Comparison of ENCODE assay signal across 8 cellular contexts in genomic region chr11:96464695-96465307, GRCh38.
A peak's percentile ranks its signal among the peaks of the same experiment; 100 is the strongest.
DNase-seq lines count a peak whose midpoint lies in the region; ATAC-seq and TF ChIP-seq lines count a peak whose summit lies in the region.

No MANE protein-coding gene starts in this region.

- H3K36me3 Mint-ChIP-seq in CD4-positive, alpha-beta memory T cell, result no peaks in the 10 kb centered on the region

- POLR2A ChIA-PET in CD4-positive, alpha-beta memory T cell (lab: Charles Lee; ENCODE audit: partially characterized antibody), result no interaction called here

- peak; percentile 75 for TF ChIP-seq CTCF in osteoblast (IDR thresholded peaks at IDR 0.05; ENCODE audit: extremely low read depth, low read depth, low read length)

- ATAC-seq in GM18861 (IDR thresholded peaks at IDR 0.05; ENCODE audit: unreplicated experiment), result peak; percentile 85
- peak; percentile 81 for ATAC-seq in HG03025 (IDR thresholded peaks at IDR 0.05; ENCODE audit: low FRiP score, unreplicated experiment)

- no peak overlapping the region for H3K4me3 ChIP-seq in CD4-positive, alpha-beta memory T cell (ENCODE audit: low read length in 2 of 2)
- H3K4me3 ChIP-seq in osteoblast (ENCODE audit: insufficient read depth, low read length), result no peak overlapping the region

- peak in 4 of 5 donors; percentile 51 to 59 (median 54) for DNase-seq in CD4-positive, alpha-beta memory T cell
- DNase-seq in NCI-H1694 (lab: John Stamatoyannopoulos, UW) (peak; percentile 56), SW 1271 (lab: John Stamatoyannopoulos, UW) (peak; percentile 38 to 97), fibroblast of peridontal ligament (ENCODE audit: extremely low read depth) (peak; percentile 83), osteoblast (ENCODE audit: insufficient read length, low spot score, missing footprints) (peak; percentile 86)
- DNase-seq in activated naive CD4-positive, alpha-beta T cell treated with Interleukin-2 at 50 U/mL for 16 hours, result no peak

- H3K36me3 ChIP-seq in CD4-positive, alpha-beta memory T cell (ENCODE audit: insufficient read depth, low read length), result no peaks in the 10 kb centered on the region
- no peaks in the 10 kb centered on the region for H3K36me3 ChIP-seq in osteoblast (ENCODE audit: insufficient read depth, low read length)

- peaks cover 0 to 7% (median 3%) of the 10 kb centered on the region in 4 donors for H3K4me1 Mint-ChIP-seq in CD4-positive, alpha-beta memory T cell

- peak overlapping the region; percentile 70 for H2AFZ ChIP-seq in osteoblast (ENCODE audit: low read length)

- CTCF ChIA-PET in CD4-positive, alpha-beta memory T cell (lab: Charles Lee; ENCODE audit: partially characterized antibody), result interaction anchor here (0.6 to 4.6 kb wide), 17 partner anchors 8 to 953 kb away, joined by 3 to 43 read pairs (median 4); no protein-coding TSS in a partner anchor

- peak overlapping the region; percentile 69 for H3K4me2 ChIP-seq in osteoblast (ENCODE audit: insufficient read depth, low read length)

- intact Hi-C loops in CD4-positive, alpha-beta memory T cell (cut with micrococcal nuclease), result no loop called here

- H3K4me3 Mint-ChIP-seq in CD4-positive, alpha-beta memory T cell, result peak overlapping the region in 3 of 8 donors; percentile 9 to 73 (median 72)

- H3K27ac ChIP-seq in CD4-positive, alpha-beta memory T cell (ENCODE audit: low read depth, low read length), result no peak overlapping the region
- no peak overlapping the region for H3K27ac ChIP-seq in osteoblast (ENCODE audit: low read depth, low read length)

- H3K9me3 ChIP-seq in CD4-positive, alpha-beta memory T cell (ENCODE audit: control insufficient read depth in 1 of 2, low read length in 2 of 2), result no peaks in the 10 kb centered on the region
- no peaks in the 10 kb centered on the region for H3K9me3 ChIP-seq in osteoblast (ENCODE audit: low read depth, low read length)

- H3K27me3 Mint-ChIP-seq in CD4-positive, alpha-beta memory T cell, result peaks cover 3 to 6% of the 10 kb centered on the region in 2 donors

- H4K20me1 ChIP-seq in osteoblast (ENCODE audit: insufficient read depth, low read length), result no peaks in the 10 kb centered on the region

- no peaks in the 10 kb centered on the region for H3K79me2 ChIP-seq in osteoblast (ENCODE audit: insufficient read depth, low read length)

- peaks cover 4% of the 10 kb centered on the region for H3K4me1 ChIP-seq in CD4-positive, alpha-beta memory T cell (ENCODE audit: insufficient read depth, low read length)
- H3K4me1 ChIP-seq in osteoblast (ENCODE audit: insufficient read depth, low read length), result peaks cover 5% of the 10 kb centered on the region

- H3K9me3 Mint-ChIP-seq in CD4-positive, alpha-beta memory T cell, result no peaks in the 10 kb centered on the region

- H3K27me3 ChIP-seq in CD4-positive, alpha-beta memory T cell (ENCODE audit: insufficient read depth, low read length), result no peaks in the 10 kb centered on the region
- H3K27me3 ChIP-seq in osteoblast (ENCODE audit: insufficient read depth, low read length), result no peaks in the 10 kb centered on the region

- no peak overlapping the region for H3K27ac Mint-ChIP-seq in CD4-positive, alpha-beta memory T cell
